8 cellular contexts compared by ENCODE assay signal in genomic region chr11:36746886-36747710, GRCh38.
DNase-seq lines count a peak whose midpoint lies in the region; ATAC-seq lines count a peak whose summit lies in the region.

No MANE protein-coding gene starts in this region.

- DNase-seq in COR-L47 (lab: John Stamatoyannopoulos, UW) (peak; percentile 80), HK-2 (ENCODE audit: unreplicated experiment) (peak; percentile 63), NCI-H82 (lab: John Stamatoyannopoulos, UW) (peak; percentile 95), medulla oblongata (ENCODE audit: extremely low spot score) (peak; percentile 96)
- peak; percentile 43 to 80 for DNase-seq in activated CD4-positive, alpha-beta T cell treated with anti-CD3 and anti-CD28 coated beads, Interleukin-2, amount 50 U/mL, for 24 hours (ENCODE audit: low read depth in 1 of 2, low spot score in 1 of 2)
- DNase-seq in effector CD4-positive, alpha-beta T cell, result peak; percentile 66
- DNase-seq in stimulated activated CD8-positive, alpha-beta memory T cell treated with anti-CD3 and anti-CD28 coated beads, Interleukin-15, amount 100 ng/mL, for 48 hours (ENCODE audit: low read depth in 2 of 2), result peak; percentile 61 to 68

- peak; percentile 86 for ATAC-seq in GM21360 (IDR thresholded peaks at IDR 0.05; ENCODE audit: unreplicated experiment)

Comparison
In these comparisons a context has a peak if more than half of its experiments do, and no peak if none do; other contexts are left out.
1. Peak in every context shown above with its lines: DNase-seq and ATAC-seq.